Comparison of ENCODE assay signal across 33 cellular contexts in genomic region chr4:147129687-147130086, GRCh38.
"Had no signal": no experiment of that assay in that cellular context is flagged by ENCODE, and none has a peak within 500 bp of the region (broad histone marks: within the 10 kb centered on the region; RNA-seq: fewer than 3 reads in every experiment).

No MANE protein-coding gene starts in this region.

- H3K4me3 Mint-ChIP-seq: activated CD4-positive, alpha-beta memory T cell treated with anti-CD3 and anti-CD28 coated beads, Interleukin-2, amount 10 ng/mL, durations not matched to agents 7 days and 5 days; activated CD8-positive, alpha-beta memory T cell treated with anti-CD3 and anti-CD28 coated beads, Interleukin-2, amount 10 ng/mL, durations not matched to agents 7 days and 5 days; activated naive CD4-positive, alpha-beta T cell treated with anti-CD3 and anti-CD28 coated beads, Interleukin-2, amount 10 ng/mL, durations not matched to agents 7 days and 5 days; activated naive CD8-positive, alpha-beta T cell; activated naive CD8-positive, alpha-beta T cell treated with anti-CD3 and anti-CD28 coated beads, Interleukin-2, amount 50 U/mL, for 24 hours had no signal

- H3K4me1 Mint-ChIP-seq: activated CD4-positive, alpha-beta memory T cell treated with anti-CD3 and anti-CD28 coated beads, Interleukin-2, amount 10 ng/mL, durations not matched to agents 7 days and 5 days; activated CD8-positive, alpha-beta memory T cell treated with anti-CD3 and anti-CD28 coated beads, Interleukin-2, amount 10 ng/mL, durations not matched to agents 7 days and 5 days; activated naive CD4-positive, alpha-beta T cell treated with anti-CD3 and anti-CD28 coated beads, Interleukin-2, amount 10 ng/mL, durations not matched to agents 7 days and 5 days; activated naive CD8-positive, alpha-beta T cell treated with anti-CD3 and anti-CD28 coated beads, Interleukin-2, amount 50 U/mL, for 24 hours had no signal

- H3K27me3 Mint-ChIP-seq: activated naive CD4-positive, alpha-beta T cell treated with anti-CD3 and anti-CD28 coated beads, Interleukin-2, amount 10 ng/mL, durations not matched to agents 7 days and 5 days; activated naive CD8-positive, alpha-beta T cell treated with anti-CD3 and anti-CD28 coated beads, Interleukin-2, amount 50 U/mL, for 24 hours had no signal

- H3K4me3 ChIP-seq: Peyer's patch, SJSA1 had no signal

- H3K27ac ChIP-seq: brain microvascular endothelial cell, KMS-11, Peyer's patch, SJSA1, WERI-Rb-1 had no signal

- H3K36me3 Mint-ChIP-seq: activated CD8-positive, alpha-beta memory T cell treated with anti-CD3 and anti-CD28 coated beads, Interleukin-2, amount 10 ng/mL, durations not matched to agents 7 days and 5 days; activated naive CD4-positive, alpha-beta T cell treated with anti-CD3 and anti-CD28 coated beads, Interleukin-2, amount 10 ng/mL, durations not matched to agents 7 days and 5 days; activated naive CD8-positive, alpha-beta T cell had no signal

- H3K9me3 ChIP-seq: Peyer's patch, SJSA1 had no signal

- H3K27me3 ChIP-seq: brain microvascular endothelial cell, Peyer's patch, SJSA1 had no signal

- H3K4me1 ChIP-seq: Peyer's patch, SJSA1 had no signal

- H3K27ac Mint-ChIP-seq: activated CD4-positive, alpha-beta memory T cell treated with anti-CD3 and anti-CD28 coated beads, Interleukin-2, amount 10 ng/mL, durations not matched to agents 7 days and 5 days; activated CD8-positive, alpha-beta memory T cell treated with anti-CD3 and anti-CD28 coated beads, Interleukin-2, amount 10 ng/mL, durations not matched to agents 7 days and 5 days; activated naive CD4-positive, alpha-beta T cell treated with anti-CD3 and anti-CD28 coated beads, Interleukin-2, amount 10 ng/mL, durations not matched to agents 7 days and 5 days; activated naive CD8-positive, alpha-beta T cell; activated naive CD8-positive, alpha-beta T cell treated with anti-CD3 and anti-CD28 coated beads, Interleukin-2, amount 50 U/mL, for 24 hours had no signal

- H3K9ac ChIP-seq: KMS-11 had no signal

- H3K9me3 Mint-ChIP-seq: activated CD4-positive, alpha-beta memory T cell treated with anti-CD3 and anti-CD28 coated beads, Interleukin-2, amount 10 ng/mL, durations not matched to agents 7 days and 5 days; activated naive CD4-positive, alpha-beta T cell treated with anti-CD3 and anti-CD28 coated beads, Interleukin-2, amount 10 ng/mL, durations not matched to agents 7 days and 5 days had no signal

- DNase-seq: activated CD4-positive, alpha-beta memory T cell treated with anti-CD3 and anti-CD28 coated beads, Interleukin-2, amount 10 ng/mL, durations not matched to agents 7 days and 5 days; activated CD4-positive, alpha-beta T cell treated with anti-CD3 and anti-CD28 coated beads for 1 hour; activated CD4-positive, alpha-beta T cell treated with anti-CD3 and anti-CD28 coated beads for 48 hours; activated CD4-positive, CD25-positive, alpha-beta regulatory T cell; activated CD8-positive, alpha-beta memory T cell treated with anti-CD3 and anti-CD28 coated beads for 24 hours; activated CD8-positive, alpha-beta memory T cell treated with anti-CD3 and anti-CD28 coated beads, Interleukin-2, amount 10 ng/mL, durations not matched to agents 7 days and 5 days; activated CD8-positive, alpha-beta memory T cell treated with anti-CD3 and anti-CD28 coated beads, Interleukin-2, amount 50 U/mL, for 48 hours; activated effector memory CD4-positive, alpha-beta T cell treated with Interleukin-2 at 50 U/mL for 16 hours; activated naive CD4-positive, alpha-beta T cell treated with anti-CD3 and anti-CD28 coated beads, Interleukin-2, amount 10 ng/mL, durations not matched to agents 7 days and 5 days; activated naive CD8-positive, alpha-beta T cell treated with anti-CD3 and anti-CD28 coated beads, Interleukin-2, amount 50 U/mL, for 24 hours; activated T-cell treated with anti-CD3 and anti-CD28 coated beads, Interleukin-2, amount 50 U/mL, for 48 hours; aorta; brain microvascular endothelial cell; central memory CD4-positive, alpha-beta T cell; MM.1S; MV-4-11; NCI-H1092; NCI-H1436 treated with DMSO at 0.1 percent for 48 hours; NCI-H1694 treated with DMSO at 0.1 percent for 48 hours; NCI-H2029; NCI-H510A; NCI-H526; NCI-H748 treated with DMSO at 0.1 percent for 48 hours; NK-92 treated with Interleukin-12 subunit alpha and Interleukin-12 subunit beta, amount 100 ng/mL, for 24 hours; PC-3; Peyer's patch; RPMI8226; SHP77 treated with DMSO at 0.1 percent for 48 hours; T1000; WERI-Rb-1 had no signal

- H3K36me3 ChIP-seq: brain microvascular endothelial cell, Peyer's patch, SJSA1, WERI-Rb-1 had no signal

- ATAC-seq: activated CD8-positive, alpha-beta memory T cell treated with anti-CD3 and anti-CD28 coated beads, Interleukin-2, amount 10 ng/mL, durations not matched to agents 7 days and 5 days; activated naive CD8-positive, alpha-beta T cell treated with anti-CD3 and anti-CD28 coated beads, Interleukin-2, amount 50 U/mL, for 24 hours; PC-3 had no signal
